In genomic region chr10:47558109-47558508, GRCh38 we compare ENCODE assay signal across 7 cellular contexts. TPM values are rescaled to one million over a fixed set of nuclear protein-coding genes. Genes with fewer than 3 reads are reported as not detected.
A peak's percentile ranks its signal among the peaks of the same experiment; 100 is the strongest.
DNase-seq lines count a peak whose midpoint lies in the region; ATAC-seq, FAIRE-seq and TF ChIP-seq lines count a peak whose summit lies in the region.
"Not testable (repeated sequence)": the region's sequence is repeated elsewhere in the genome, so short reads cannot be mapped to it uniquely, and the experiment has no call there.

No MANE protein-coding gene starts in this region.

- not testable (repeated sequence) for FAIRE-seq in K562 (lab: Jason Lieb, UNC); keratinocyte (lab: Jason Lieb, UNC)

- POLR2A ChIA-PET in K562 (lab: Yijun Ruan, JAX), result not testable (repeated sequence)

- in situ Hi-C loops in K562 (cut with MboI), result loop anchor here (25.0 kb wide), 1 partner anchor 121 kb away; no protein-coding TSS in a partner anchor

- not testable (repeated sequence) for TF ChIP-seq RAD21 in K562 (CRISPR knock-in tag; conservative IDR thresholded peaks at IDR 0.05 in 1 of 2, IDR thresholded peaks at IDR 0.05 in 1 of 2)

- H3K9me1 ChIP-seq in K562 (ENCODE audit: control insufficient read depth, insufficient read depth, low read length); keratinocyte (ENCODE audit: control insufficient read depth, extremely low read depth, insufficient read depth, low read length): not testable (repeated sequence)

- H3K4me3 Mint-ChIP-seq in HFFc6, result peak overlapping the region; percentile 68

- CTCF ChIA-PET in K562 (lab: Yijun Ruan, JAX; ENCODE audit: low intra/inter-chr PET ratio), result not testable (repeated sequence)

- H3K4me2 ChIP-seq in K562 (ENCODE audit: insufficient read depth, low read length), result not testable (repeated sequence)
- H3K4me2 ChIP-seq in keratinocyte (ENCODE audit: control insufficient read depth, extremely low read depth, insufficient read depth, low read depth, low read length), result peak overlapping the region; percentile 10

- H3K36me3 Mint-ChIP-seq in HFFc6 (ENCODE audit: low read depth), result not testable (repeated sequence)

- not testable (repeated sequence) for H3K27ac ChIP-seq in K562 (ENCODE audit: extremely low read depth, low read depth, low read length)
- peak overlapping the region; percentile 86 for H3K27ac ChIP-seq in epithelial cell of prostate
- H3K27ac ChIP-seq in keratinocyte (ENCODE audit: control insufficient read depth, insufficient read depth, low read length), result peak overlapping the region; percentile 78

- H3K27ac Mint-ChIP-seq in HFFc6, result peak overlapping the region; percentile 99

- TF ChIP-seq EP300 in K562 (IDR thresholded peaks at IDR 0.05; ENCODE audit: low read length), result not testable (repeated sequence)

- H3K9ac ChIP-seq in K562 (ENCODE audit: insufficient read depth in 1 of 2, low read depth in 2 of 2, low read length in 2 of 2), result not testable (repeated sequence)
- peak overlapping the region; percentile 47 for H3K9ac ChIP-seq in keratinocyte (ENCODE audit: control insufficient read depth, extremely low read depth, insufficient read depth, low read length)

- not testable (repeated sequence) for H3K27me3 ChIP-seq in K562 (ENCODE audit: control insufficient read depth in 2 of 2, insufficient read depth in 2 of 2, low read length in 2 of 2); keratinocyte (ENCODE audit: control insufficient read depth, extremely low read depth, insufficient read depth, low read length)

- dilution Hi-C loops in keratinocyte (cut with MboI; ENCODE audit: extremely low pct_ligation_motif_present, low sequenced_read_pairs), result not testable (repeated sequence)

- not testable (repeated sequence) for H2AFZ ChIP-seq in K562 (ENCODE audit: low read depth, low read length); keratinocyte (ENCODE audit: control insufficient read depth, low read length)

- not testable (repeated sequence) for H4K20me1 ChIP-seq in K562 (replicated peaks; ENCODE audit: control insufficient read depth, insufficient read depth, low read length); keratinocyte (ENCODE audit: control insufficient read depth, extremely low read depth, insufficient read depth, low read length)

- TF ChIP-seq POLR2A in K562 (conservative IDR thresholded peaks at IDR 0.05), result not testable (repeated sequence)

- H3K27me3 Mint-ChIP-seq in HFFc6 (ENCODE audit: insufficient read depth), result not testable (repeated sequence)

- not testable (repeated sequence) for H3K4me3 ChIP-seq in K562; keratinocyte (ENCODE audit: control insufficient read depth in 2 of 3, extremely low read depth in 1 of 3, insufficient read depth in 2 of 3, low read depth in 1 of 3, low read length in 3 of 3)

- not testable (repeated sequence) for H3K9me3 Mint-ChIP-seq in HFFc6

- WGBS in K562 (ENCODE audit: insufficient coverage, low coverage, missing lambda C conversion rate), result 3% methylated on average over 5 of the region's 5 CpGs

- ATAC-seq in K562, result not testable (repeated sequence)

- peaks cover 32% of the 10 kb centered on the region for H3K4me1 Mint-ChIP-seq in HFFc6 (ENCODE audit: low read depth)

- TF ChIP-seq CTCF in HFFc6 (IDR thresholded peaks at IDR 0.05); K562 (IDR thresholded peaks at IDR 0.05 in 2 of 3, conservative IDR thresholded peaks at IDR 0.05 in 1 of 3; ENCODE audit: insufficient read depth in 2 of 3, low read depth in 1 of 3, low read length in 3 of 3); keratinocyte (optimal IDR thresholded peaks at IDR 0.05 in 1 of 3, IDR thresholded peaks at IDR 0.05 in 1 of 3, conservative IDR thresholded peaks at IDR 0.05 in 1 of 3; ENCODE audit: extremely low read depth in 1 of 3, insufficient read depth in 2 of 3, low read length in 3 of 3): not testable (repeated sequence)

- DNase-seq in CD1c-positive myeloid dendritic cell (ENCODE audit: extremely low spot score) (peak; percentile 20), HFFc6 (peak; percentile 70), RPMI8226 (peak; percentile 3), renal cortical epithelial cell (ENCODE audit: low read depth) (peak; percentile 56)
- not testable (repeated sequence) for DNase-seq in K562 (ENCODE audit: extremely low read depth in 1 of 4, low spot score in 3 of 4); epithelial cell of prostate (ENCODE audit: low read depth, low spot score); keratinocyte (ENCODE audit: low read depth, low spot score)

- not testable (repeated sequence) for H3K36me3 ChIP-seq in K562 (ENCODE audit: control insufficient read depth, insufficient read depth, low read length); keratinocyte (ENCODE audit: control insufficient read depth in 2 of 2, extremely low read depth in 1 of 2, insufficient read depth in 2 of 2, low read length in 2 of 2)

- not testable (repeated sequence) for H3K79me2 ChIP-seq in K562 (ENCODE audit: control insufficient read depth, insufficient read depth, low read length); keratinocyte (ENCODE audit: control insufficient read depth, insufficient read depth, low read length)

- H3K9me3 ChIP-seq in K562 (replicated peaks; ENCODE audit: control insufficient read depth, insufficient read depth, low read depth, low read length); keratinocyte (ENCODE audit: control insufficient read depth, low read depth, low read length): not testable (repeated sequence)

- H3K4me1 ChIP-seq in K562 (replicated peaks in 1 of 2; ENCODE audit: control insufficient read depth in 2 of 2, insufficient read depth in 2 of 2, low read length in 2 of 2), result not testable (repeated sequence)
- H3K4me1 ChIP-seq in keratinocyte (ENCODE audit: control insufficient read depth, extremely low read depth, insufficient read depth, low read length), result peaks cover 12% of the 10 kb centered on the region

- BruUV-seq in K562 (replicated peaks; lab: Mats Ljungman, UMichigan), result not testable (repeated sequence)

- intact Hi-C loops in K562 (cut with micrococcal nuclease), result not testable (repeated sequence)

TF ChIP-seq in K562, 482 proteins besides CTCF, POLR2A, EP300 and RAD21:
- peak; percentile 9 for TF ChIP-seq MEIS2 (IDR thresholded peaks at IDR 0.05; ENCODE audit: partially characterized antibody)
- 0 out of 4 replicates have a peak, but pooled peaks of 1 of the 2 experiments have one; percentile 20 for TF ChIP-seq KDM1A (IDR thresholded peaks at IDR 0.05)
- TF ChIP-seq ATF1 (CRISPR knock-in tag; IDR thresholded peaks at IDR 0.05), result not testable (repeated sequence)
- TF ChIP-seq ATF1 (tag; IDR thresholded peaks at IDR 0.05), result 0 out of 2 replicates have a peak, but pooled peaks have one; percentile 15

RNA-seq across cellular contexts. Expression of gene AGAP9, which starts 34.7 kb away (rescaled TPM):
- total RNA-seq in HFFc6 (2021; fragmentation: NEBNext Ultra II Directional; extraction: Animal tissue kit (Norgen Biotek cat#: 25700)), result 1 to 10 TPM; 2.2 to 3.3 (median 3.0) TPM
- 30.1 and 45.4 TPM in 2 replicates for total RNA-seq in K562 (2011; cell fraction: chromatin; rRNA removed; ENCODE audit: low replicate concordance)
- 19.5 and 22.4 TPM in 2 replicates for total RNA-seq in K562 (2011; cell fraction: nucleolus; rRNA removed)
- total RNA-seq in K562 (2011; cell fraction: nucleoplasm; rRNA removed), result 20.5 and 27.1 TPM in 2 replicates
- total RNA-seq in K562 (2014; rRNA removed), result 4.9 and 5.4 TPM in 2 replicates
- 4.5 and 4.8 TPM in 2 replicates for total RNA-seq in K562 (2014; rRNA removed; fragmentation: Illumina TruSeq; extraction: Trizol)
- 5.1 and 5.8 TPM in 2 replicates for total RNA-seq in K562 (2015; rRNA removed; fragmentation: Illumina TruSeq; extraction: Trizol)
- 5.6 and 6.2 TPM in 2 replicates for total RNA-seq in K562 (2021)
- polyA plus RNA-seq in K562 (2011; rRNA removed), result 10.7 and 14.8 TPM in 2 replicates
- 4.2 and 6.0 TPM in 2 replicates for polyA plus RNA-seq in K562 (2011; cell fraction: cytosol; rRNA removed)
- polyA plus RNA-seq in K562 (2011; cell fraction: nucleus; rRNA removed), result 55.4 and 69.5 TPM in 2 replicates
- polyA plus RNA-seq in K562 (2012), result 5.1 and 10.2 TPM in 2 replicates
- polyA plus RNA-seq in K562 (2014; fragmentation: Illumina TruSeq; extraction: Trizol), result 8.0 and 8.3 TPM in 2 replicates
- 1 to 10 TPM in 1 of 2 experiments, under 1 TPM in 1; 0.37 to 1.3 TPM for polyA plus RNA-seq in K562 (2014; fragmentation: Nextera tagmentation; extraction: Ambion mirVana)
- 11.2 and 11.7 TPM in 2 replicates for polyA plus RNA-seq in K562 (2014; rRNA removed)
- polyA minus RNA-seq in K562 (2011; rRNA and poly(A)+ RNA removed), result 5.5 and 5.9 TPM in 2 replicates
- 0.67 and 2.2 TPM in 2 replicates for polyA minus RNA-seq in K562 (2011; cell fraction: cytosol; rRNA and poly(A)+ RNA removed)
- polyA minus RNA-seq in K562 (2011; cell fraction: nucleus; rRNA and poly(A)+ RNA removed), result 7.8 and 9.4 TPM in 2 replicates
- polyA plus RNA-seq in keratinocyte, result 3.5 to 7.3 TPM (median 6.5 TPM) in 3 replicates
- 3.1 TPM for polyA plus RNA-seq in keratinocyte (2011; ENCODE audit: low read depth)
- 0.87 and 0.89 TPM in 2 replicates for polyA plus RNA-seq in keratinocyte (2011; cell fraction: cytosol; rRNA removed)
- 27.5 and 35.5 TPM in 2 replicates for polyA plus RNA-seq in keratinocyte (2011; cell fraction: nucleus; rRNA removed)
- polyA plus RNA-seq in keratinocyte (2012; ENCODE audit: low replicate concordance), result 2.2 and 5.8 TPM in 2 replicates
- polyA minus RNA-seq in keratinocyte, result 1.5 to 8.7 TPM (median 8.2 TPM) in 3 replicates
- polyA minus RNA-seq in keratinocyte (2011; cell fraction: cytosol; rRNA and poly(A)+ RNA removed), result not detected
- 6.2 and 10.4 TPM in 2 replicates for polyA minus RNA-seq in keratinocyte (2011; cell fraction: nucleus; rRNA and poly(A)+ RNA removed)
- total RNA-seq in renal cortical epithelial cell, result 0.35 and 6.8 TPM in 2 replicates
